Comparison of ENCODE assay signal across 24 cellular contexts in the genomic region with DNA sequence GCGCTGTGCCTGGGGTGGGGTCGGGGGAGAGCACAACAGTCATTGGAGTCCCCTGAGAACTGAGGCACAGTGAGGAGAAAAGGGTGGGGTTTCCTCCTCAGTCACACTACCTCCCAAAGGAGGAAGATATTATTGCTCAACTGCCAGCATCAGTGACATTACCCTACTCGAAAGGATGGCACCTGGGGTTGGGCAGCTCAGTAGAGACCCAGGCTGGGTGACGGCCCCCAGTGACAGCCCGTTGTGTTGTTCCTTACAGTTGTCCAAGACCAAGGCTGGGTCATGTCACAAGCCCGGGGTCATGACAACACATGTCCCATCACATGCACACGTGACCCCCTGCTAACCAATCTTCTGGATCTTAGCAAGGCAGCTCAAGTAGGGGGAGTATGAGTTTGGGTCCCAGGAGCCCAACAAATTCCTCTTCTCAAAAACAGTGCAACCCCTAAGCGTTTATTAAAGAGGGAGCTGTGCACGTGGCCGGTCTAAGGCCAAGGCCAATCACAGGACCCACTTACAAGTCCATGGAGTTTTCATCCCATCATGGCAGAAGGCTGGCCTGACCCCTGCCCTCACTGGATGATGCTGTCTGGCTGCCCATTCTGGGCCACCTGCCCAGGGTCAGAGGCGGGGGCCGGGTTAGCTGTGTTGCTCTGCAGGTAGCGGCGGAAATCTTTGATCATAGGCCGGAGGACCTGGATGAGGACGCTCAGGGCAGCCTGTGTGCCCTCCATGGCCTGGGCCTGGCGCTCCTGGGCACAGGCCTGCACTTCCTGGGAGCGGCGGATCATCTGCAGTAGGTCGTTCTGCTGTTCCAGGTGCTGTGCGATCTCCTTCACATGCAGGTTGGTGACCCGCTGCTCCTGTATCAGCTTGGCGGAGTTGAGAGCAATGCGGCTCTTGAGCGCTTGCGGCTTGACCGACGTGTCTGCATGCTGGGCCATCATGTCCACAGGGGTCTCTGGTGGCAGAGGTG. TPM values are rescaled to one million over a fixed set of nuclear protein-coding genes. Genes with fewer than 3 reads are reported as not detected.
DNase-seq lines count a peak whose midpoint lies in the region; ATAC-seq and TF ChIP-seq lines count a peak whose summit lies in the region.
"Had no signal": no experiment of that assay in that cellular context is flagged by ENCODE, and none has a peak within 500 bp of the region (broad histone marks: within the 10 kb centered on the region; RNA-seq: fewer than 3 reads in every experiment).

No MANE protein-coding gene starts in this region.

- peak overlapping the region in 1 of 3 donors; percentile 3 for H3K4me3 Mint-ChIP-seq in T-cell
- peak overlapping the region in 4 of 10 donors; percentile 2 to 78 (median 31) for H3K4me3 Mint-ChIP-seq in naive thymus-derived CD4-positive, alpha-beta T cell
- H3K4me3 Mint-ChIP-seq: activated CD4-positive, alpha-beta T cell treated with anti-CD3 and anti-CD28 coated beads for 36 hours; central memory CD8-positive, alpha-beta T cell had no signal

- ATAC-seq in left ventricle myocardium superior (no peak), T-cell (replicated peaks in 1 of 4) (no peak), HG02840 (IDR thresholded peaks at IDR 0.05; ENCODE audit: low FRiP score, unreplicated experiment) (no peak)
- ATAC-seq in naive thymus-derived CD4-positive, alpha-beta T cell, result no peak
- ATAC-seq: activated CD4-positive, alpha-beta T cell treated with anti-CD3 and anti-CD28 coated beads for 36 hours; HCT116 had no signal

- no peaks in the 10 kb centered on the region for H3K9me3 ChIP-seq in left ventricle myocardium inferior (replicated peaks)
- H3K9me3 ChIP-seq in naive thymus-derived CD4-positive, alpha-beta T cell (ENCODE audit: control insufficient read depth in 2 of 3, low read length in 3 of 3), result no peaks in the 10 kb centered on the region
- H3K9me3 ChIP-seq: SJCRH30 had no signal

- DNase-seq in left ventricle myocardium inferior, result no peak
- no peak for DNase-seq in left ventricle myocardium superior
- DNase-seq in T-cell, result no peak
- DNase-seq in naive thymus-derived CD4-positive, alpha-beta T cell, result no peak
- DNase-seq in amygdala (lab: John Stamatoyannopoulos, UW), result no peak
- no peak for DNase-seq in NCI-H1436 treated with DMSO at 0.1 percent for 48 hours (lab: John Stamatoyannopoulos, UW)
- no peak for DNase-seq in NCI-H187 (lab: John Stamatoyannopoulos, UW)
- DNase-seq: ACHN; activated CD4-positive, alpha-beta T cell treated with anti-CD3 and anti-CD28 coated beads for 36 hours; activated naive CD8-positive, alpha-beta T cell treated with anti-CD3 and anti-CD28 coated beads, Interleukin-2, amount 10 ng/mL, durations not matched to agents 7 days and 5 days; islet precursor cell; KBM-7; mammary epithelial cell; NCI-H187 treated with DMSO at 0.1 percent for 48 hours; NCI-H526; SJCRH30; small intestine; stimulated activated CD4-positive, alpha-beta T cell treated with anti-CD3 and anti-CD28 coated beads, Interleukin-2, amount 100 ng/mL, for 24 hours; substantia nigra; T-helper 1 cell had no signal

- no peaks in the 10 kb centered on the region for H3K27me3 ChIP-seq in left ventricle myocardium inferior (ENCODE audit: low read depth)
- H3K27me3 ChIP-seq in naive thymus-derived CD4-positive, alpha-beta T cell (ENCODE audit: control insufficient read depth in 2 of 2, insufficient read depth in 2 of 2, low read length in 2 of 2), result no peaks in the 10 kb centered on the region
- H3K27me3 ChIP-seq: SJCRH30 had no signal

- H3K27ac Mint-ChIP-seq in T-cell, result peak overlapping the region; percentile 19 to 94
- peak overlapping the region in 5 of 9 donors; percentile 17 to 38 (median 21) for H3K27ac Mint-ChIP-seq in naive thymus-derived CD4-positive, alpha-beta T cell

- H3K4me3 ChIP-seq in left ventricle myocardium inferior, result no peak overlapping the region
- H3K4me3 ChIP-seq in naive thymus-derived CD4-positive, alpha-beta T cell (ENCODE audit: low read length), result no peak overlapping the region
- H3K4me3 ChIP-seq: SJCRH30 had no signal

- peaks cover 27% of the 10 kb centered on the region for H3K36me3 ChIP-seq in left ventricle myocardium inferior
- H3K36me3 ChIP-seq in naive thymus-derived CD4-positive, alpha-beta T cell (ENCODE audit: control insufficient read depth in 2 of 3, insufficient read depth in 3 of 3, low read length in 3 of 3), result peaks cover 0 to 7% (median 0%) of the 10 kb centered on the region in 3 experiments
- H3K36me3 ChIP-seq: SJCRH30 had no signal

- intact Hi-C loops in left ventricle myocardium inferior (cut with micrococcal nuclease) (no loop called here), left ventricle myocardium superior (cut with micrococcal nuclease) (no loop called here)
- intact Hi-C loops in naive thymus-derived CD4-positive, alpha-beta T cell (cut with micrococcal nuclease), result loop anchor here in 1 of 2 donors (10.0 kb wide), 1 partner anchor 328 kb away; the partner anchor contains the start of gene TOR2A

- H3K4me1 ChIP-seq in left ventricle myocardium inferior, result peaks cover 60% of the 10 kb centered on the region
- H3K4me1 ChIP-seq in naive thymus-derived CD4-positive, alpha-beta T cell (ENCODE audit: control insufficient read depth in 2 of 2, insufficient read depth in 2 of 2, low read length in 2 of 2), result peaks cover 31 to 50% of the 10 kb centered on the region in 2 donors

- POLR2A ChIA-PET in T-cell (lab: Charles Lee), result interaction anchor here in 1 of 2 donors (0.6 kb wide), 1 partner anchor 61 kb away, joined by 4 read pairs; no protein-coding TSS in a partner anchor
- POLR2A ChIA-PET in naive thymus-derived CD4-positive, alpha-beta T cell (lab: Charles Lee), result interaction anchor here (0.9 to 2.3 kb wide), 2 partner anchors 10 to 27 kb away, joined by 4 to 12 read pairs; no protein-coding TSS in a partner anchor

- no peaks in the 10 kb centered on the region for H3K9me3 Mint-ChIP-seq in T-cell
- no peaks in the 10 kb centered on the region for H3K9me3 Mint-ChIP-seq in naive thymus-derived CD4-positive, alpha-beta T cell
- H3K9me3 Mint-ChIP-seq: activated naive CD8-positive, alpha-beta T cell treated with anti-CD3 and anti-CD28 coated beads, Interleukin-2, amount 10 ng/mL, durations not matched to agents 7 days and 5 days; central memory CD8-positive, alpha-beta T cell had no signal

- no peaks in the 10 kb centered on the region for H3K27me3 Mint-ChIP-seq in T-cell
- H3K27me3 Mint-ChIP-seq in naive thymus-derived CD4-positive, alpha-beta T cell, result no peaks in the 10 kb centered on the region
- H3K27me3 Mint-ChIP-seq: activated CD4-positive, alpha-beta T cell treated with anti-CD3 and anti-CD28 coated beads for 36 hours; activated naive CD8-positive, alpha-beta T cell treated with anti-CD3 and anti-CD28 coated beads, Interleukin-2, amount 10 ng/mL, durations not matched to agents 7 days and 5 days; central memory CD8-positive, alpha-beta T cell had no signal

- no peak for TF ChIP-seq CTCF in left ventricle myocardium inferior (IDR thresholded peaks at IDR 0.05; ENCODE audit: borderline replicate concordance)

- peak overlapping the region; percentile 62 for H3K27ac ChIP-seq in left ventricle myocardium inferior (replicated peaks)
- no peak overlapping the region for H3K27ac ChIP-seq in naive thymus-derived CD4-positive, alpha-beta T cell (ENCODE audit: low read depth, low read length)
- H3K27ac ChIP-seq: C4-2B, SJCRH30 had no signal

- peaks cover 3% of the 10 kb centered on the region for H3K36me3 Mint-ChIP-seq in T-cell
- peaks cover 0 to 21% (median 4%) of the 10 kb centered on the region in 5 donors for H3K36me3 Mint-ChIP-seq in naive thymus-derived CD4-positive, alpha-beta T cell

- peaks cover 20 to 56% (median 53%) of the 10 kb centered on the region in 3 donors for H3K4me1 Mint-ChIP-seq in T-cell
- H3K4me1 Mint-ChIP-seq in naive thymus-derived CD4-positive, alpha-beta T cell, result peaks cover 28 to 55% (median 42%) of the 10 kb centered on the region in 7 donors

- CTCF ChIA-PET in T-cell (lab: Charles Lee), result interaction anchor here in 1 of 2 donors (0.6 kb wide), 1 partner anchor 9 kb away, joined by 3 read pairs; no protein-coding TSS in a partner anchor
- CTCF ChIA-PET in naive thymus-derived CD4-positive, alpha-beta T cell (lab: Charles Lee), result interaction anchor here (1.2 kb wide), 1 partner anchor 28 kb away, joined by 5 read pairs; no protein-coding TSS in a partner anchor

RNA-seq across cellular contexts. Expression of gene NAIF1, which starts 4.0 kb away (rescaled TPM):
- total RNA-seq in left ventricle myocardium inferior (7.9 TPM), left ventricle myocardium superior (4.7 TPM), T-cell (10 to 100 TPM; 11.6 to 14.9 (median 13.8) TPM)
- 10 to 100 TPM; 10.7 to 13.3 (median 11.8) TPM for total RNA-seq in naive thymus-derived CD4-positive, alpha-beta T cell
- polyA plus RNA-seq in naive thymus-derived CD4-positive, alpha-beta T cell, result 10 to 100 TPM in 1 of 2 donors, 1 to 10 TPM in 1; 8.6 to 14.8 TPM

RNA-seq across cellular contexts. Expression of gene SLC25A25, which starts 4.9 kb away (rescaled TPM):
- total RNA-seq in left ventricle myocardium inferior, result 5.4 TPM
- total RNA-seq in left ventricle myocardium superior, result 4.8 TPM
- total RNA-seq in T-cell, result 10 to 100 TPM; 11.8 to 21.0 (median 17.3) TPM
- total RNA-seq in naive thymus-derived CD4-positive, alpha-beta T cell, result 10 to 100 TPM; 12.4 to 26.3 (median 15.1) TPM
- 10 to 100 TPM in 1 of 2 donors, 1 to 10 TPM in 1; 8.4 to 14.7 TPM for polyA plus RNA-seq in naive thymus-derived CD4-positive, alpha-beta T cell
